8 cellular contexts compared by ENCODE assay signal in the genomic region with DNA sequence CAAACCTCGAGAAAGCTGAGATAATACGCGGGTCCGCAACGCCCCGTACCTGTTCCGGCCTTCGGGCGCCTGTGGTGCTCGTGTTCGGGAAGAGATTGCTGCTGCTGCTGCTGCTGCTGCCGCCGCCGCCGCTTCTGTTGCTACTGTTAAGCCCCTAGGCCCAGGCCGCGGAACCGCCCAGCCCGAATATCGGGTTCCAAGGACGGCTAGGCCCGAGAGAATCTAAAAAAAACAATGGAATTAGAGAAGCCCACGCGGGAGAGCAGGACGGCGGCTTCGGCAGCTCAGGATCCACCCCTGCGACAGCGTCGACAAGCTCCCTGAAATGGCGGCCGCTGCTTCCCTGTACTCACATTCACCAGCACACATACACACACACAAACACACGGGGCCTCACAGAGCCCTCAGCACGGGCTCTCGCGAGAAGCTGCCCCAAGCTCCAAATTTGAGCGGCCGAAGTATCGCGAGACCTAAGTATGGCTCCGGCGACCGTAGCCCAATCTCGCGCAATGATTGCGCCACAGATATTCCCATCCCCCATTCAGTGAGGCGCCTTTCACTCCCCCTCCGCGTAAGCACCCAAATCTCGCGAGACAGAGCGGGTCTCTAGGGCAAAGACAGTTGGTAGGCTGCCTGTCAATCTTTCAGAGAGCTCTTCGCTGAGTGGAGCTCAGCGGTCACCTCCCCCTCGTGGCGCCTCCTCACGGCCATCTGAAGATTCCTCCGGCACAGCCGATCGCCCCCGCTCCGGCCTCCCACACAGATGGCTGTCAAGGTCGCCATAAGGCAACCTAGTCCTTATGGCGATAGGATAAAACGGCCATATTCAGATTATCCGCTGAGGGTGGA. TPM values are rescaled to one million over a fixed set of nuclear protein-coding genes. Genes with fewer than 3 reads are reported as not detected.
DNase-seq lines count a peak whose midpoint lies in the region; ATAC-seq and TF ChIP-seq lines count a peak whose summit lies in the region.

A gene (minus strand): TSS at position 369 of the 849 bp plus-strand sequence. CDS start 1,386 bp downstream, outside the sequence.

- H3K27me3 Mint-ChIP-seq in T-helper 17 cell (no peaks in the 10 kb centered on the region), progenitor cell of endocrine pancreas (no peaks in the 10 kb centered on the region)

- intact Hi-C loops in left cardiac atrium (cut with DNase I): loop anchor here in 1 of 2 donors (2.0 to 10.0 kb wide), 2 partner anchors 31 to 143 kb away; a partner anchor contains a TSS

- no peaks in the 10 kb centered on the region for H3K9me3 ChIP-seq in T-helper 17 cell (ENCODE audit: control insufficient read depth, low read length, poor library complexity, severe bottlenecking)

- no peaks in the 10 kb centered on the region for H3K9me3 Mint-ChIP-seq in progenitor cell of endocrine pancreas (ENCODE audit: low read depth)

- DNase-seq in NCI-H1694 treated with DMSO at 0.1 percent for 48 hours (lab: John Stamatoyannopoulos, UW) (peak; percentile 99), T-helper 17 cell (peak; percentile 92 to 98 (median 98)), amygdala (lab: John Stamatoyannopoulos, UW) (peak; percentile 83 to 100 (median 99)), left cardiac atrium (peak; percentile 100), progenitor cell of endocrine pancreas (ENCODE audit: low spot score, unreplicated experiment) (peak; percentile 99), ureter (ENCODE audit: low spot score) (peak; percentile 100)

- TF ChIP-seq POLR2A in GM15510 (IDR thresholded peaks at IDR 0.05; ENCODE audit: borderline replicate concordance, extremely low read depth, insufficient read length): peak; percentile 82

- ATAC-seq in HG02885 (IDR thresholded peaks at IDR 0.05; ENCODE audit: poor library complexity, unreplicated experiment) (peak; percentile 87), T-helper 17 cell (peak; percentile 86), left cardiac atrium (peak; percentile 94)

- peak within 1 kb of the TSS; percentile 99 for H3K27ac Mint-ChIP-seq in T-helper 17 cell
- peak within 1 kb of the TSS; percentile 100 for H3K27ac Mint-ChIP-seq in progenitor cell of endocrine pancreas

- peak; percentile 42 for TF ChIP-seq CTCF in progenitor cell of endocrine pancreas (IDR thresholded peaks at IDR 0.05; ENCODE audit: unreplicated experiment)

- H3K4me3 Mint-ChIP-seq in T-helper 17 cell (peak within 1 kb of the TSS; percentile 96), progenitor cell of endocrine pancreas (ENCODE audit: low read depth) (peak within 1 kb of the TSS; percentile 91)

- H3K4me1 Mint-ChIP-seq in T-helper 17 cell: peaks cover 44% of the 10 kb centered on the region
- H3K4me1 Mint-ChIP-seq in progenitor cell of endocrine pancreas (ENCODE audit: low read depth): peaks cover 30% of the 10 kb centered on the region

- H3K36me3 Mint-ChIP-seq in T-helper 17 cell (ENCODE audit: low read depth): peaks cover 20% of the 10 kb centered on the region
- peaks cover 25% of the 10 kb centered on the region for H3K36me3 Mint-ChIP-seq in progenitor cell of endocrine pancreas (ENCODE audit: insufficient read depth)

RNA-seq across cellular contexts. Expression of the gene that starts here (rescaled TPM):
- total RNA-seq in T-helper 17 cell (1,000 to 10,000 TPM; 1,047 to 1,109 TPM), left cardiac atrium (100 to 1,000 TPM; 143 to 172 TPM), progenitor cell of endocrine pancreas (491 and 515 TPM in 2 replicates), ureter (405 TPM)

Comparison
In these comparisons a context has a peak if more than half of its experiments do, and no peak if none do; other contexts are left out.
1. Peak in every context shown above with its lines: DNase-seq and ATAC-seq.